Comparison of ENCODE assay signal across 23 cellular contexts in the genomic region with DNA sequence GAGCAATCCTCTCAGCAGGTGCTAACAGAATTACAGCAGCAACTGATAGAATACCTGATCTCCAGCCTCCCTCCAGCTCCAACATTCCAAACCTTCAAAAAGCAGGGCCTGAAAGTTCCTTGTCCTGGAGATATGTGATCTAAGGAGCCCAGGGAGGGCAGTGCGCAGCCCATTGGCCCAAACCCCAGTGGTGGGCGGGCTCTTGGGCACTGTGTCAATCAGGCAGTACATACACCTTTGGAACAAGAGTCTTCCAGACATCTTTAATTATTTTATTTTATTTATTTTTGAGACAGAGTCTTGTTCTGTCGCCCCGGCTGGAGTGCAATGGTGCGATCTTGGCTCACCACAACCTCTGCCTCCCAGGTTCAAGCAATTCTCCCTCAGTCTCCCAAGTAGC. TPM values are rescaled to one million over a fixed set of nuclear protein-coding genes. Genes with fewer than 3 reads are reported as not detected.
DNase-seq lines count a peak whose midpoint lies in the region; ATAC-seq and TF ChIP-seq lines count a peak whose summit lies in the region.
"Had no signal": no experiment of that assay in that cellular context is flagged by ENCODE, and none has a peak within 500 bp of the region (broad histone marks: within the 10 kb centered on the region; RNA-seq: fewer than 3 reads in every experiment).

No MANE protein-coding gene starts in this region.

- TF ChIP-seq EP300 in transverse colon (IDR thresholded peaks at IDR 0.05; ENCODE audit: low read depth): no peak

- peak overlapping the region; percentile 50 to 90 (median 81) for H3K27ac Mint-ChIP-seq in IgD-negative memory B cell
- H3K27ac Mint-ChIP-seq in endodermal cell: no peak overlapping the region
- H3K27ac Mint-ChIP-seq: CD4-positive, CD25-positive, alpha-beta regulatory T cell; T-helper 17 cell had no signal

- H3K36me3 Mint-ChIP-seq in IgD-negative memory B cell: no peaks in the 10 kb centered on the region
- H3K36me3 Mint-ChIP-seq in endodermal cell (ENCODE audit: low read depth): no peaks in the 10 kb centered on the region
- H3K36me3 Mint-ChIP-seq: CD4-positive, CD25-positive, alpha-beta regulatory T cell had no signal

- TF ChIP-seq CTCF in endodermal cell (conservative IDR thresholded peaks at IDR 0.05) (no peak), transverse colon (IDR thresholded peaks at IDR 0.05) (no peak), thyroid gland (IDR thresholded peaks at IDR 0.05) (no peak)

- no peaks in the 10 kb centered on the region for H3K9me3 ChIP-seq in endodermal cell (ENCODE audit: control insufficient read depth, low read length)
- H3K9me3 ChIP-seq in transverse colon: no peaks in the 10 kb centered on the region
- H3K9me3 ChIP-seq in thyroid gland: no peaks in the 10 kb centered on the region
- H3K9me3 ChIP-seq: HAP-1, spleen had no signal

- DNase-seq in Right ventricle myocardium inferior (ENCODE audit: missing footprints) (peak; percentile 28), left cardiac atrium (no peak), endodermal cell (peak; percentile 78), transverse colon (peak; percentile 38), thyroid gland (no peak), Ammon's horn (ENCODE audit: low spot score) (no peak)
- DNase-seq: 8988T; activated CD4-positive, CD25-positive, alpha-beta regulatory T cell treated with anti-CD3 and anti-CD28 coated beads, Interleukin-2, amount 50 U/mL, for 72 hours; anterior cingulate cortex; CD4-positive, CD25-positive, alpha-beta regulatory T cell; cerebellar nuclear complex; DMS79 treated with DMSO at 0.1 percent for 48 hours; hypothalamus; left ventricle myocardium superior; NCI-H2107; NCI-H748 treated with DMSO at 0.1 percent for 48 hours; stimulated activated naive CD4-positive, alpha-beta T cell treated with Interleukin-2 at 50 U/mL for 16 hours; T-helper 17 cell had no signal

- peak overlapping the region; percentile 13 to 85 (median 61) for H3K4me3 Mint-ChIP-seq in IgD-negative memory B cell
- no peak overlapping the region for H3K4me3 Mint-ChIP-seq in endodermal cell
- H3K4me3 Mint-ChIP-seq: CD4-positive, CD25-positive, alpha-beta regulatory T cell; T-helper 17 cell had no signal

- no peak overlapping the region for H3K27ac ChIP-seq in endodermal cell (ENCODE audit: low read depth, low read length)
- H3K27ac ChIP-seq in transverse colon: no peak overlapping the region
- no peak overlapping the region for H3K27ac ChIP-seq in thyroid gland

- H3K4me1 Mint-ChIP-seq in IgD-negative memory B cell (peaks cover 9 to 11% (median 10%) of the 10 kb centered on the region in 3 donors), endodermal cell (no peaks in the 10 kb centered on the region)
- H3K4me1 Mint-ChIP-seq: CD4-positive, CD25-positive, alpha-beta regulatory T cell; T-helper 17 cell had no signal

- no peaks in the 10 kb centered on the region for H3K9me3 Mint-ChIP-seq in IgD-negative memory B cell
- H3K9me3 Mint-ChIP-seq in endodermal cell: peaks cover 15% of the 10 kb centered on the region
- H3K9me3 Mint-ChIP-seq: CD4-positive, CD25-positive, alpha-beta regulatory T cell had no signal

- H3K9ac ChIP-seq in endodermal cell (ENCODE audit: extremely low read depth, low read length, poor library complexity, severe bottlenecking): no peak overlapping the region

- H3K27me3 Mint-ChIP-seq in IgD-negative memory B cell: no peaks in the 10 kb centered on the region
- H3K27me3 Mint-ChIP-seq in endodermal cell (ENCODE audit: insufficient read depth): no peaks in the 10 kb centered on the region
- H3K27me3 Mint-ChIP-seq: T-helper 17 cell had no signal

- H3K27me3 ChIP-seq in endodermal cell (ENCODE audit: control insufficient read depth, insufficient read depth, low read length, poor library complexity, severe bottlenecking) (no peaks in the 10 kb centered on the region), transverse colon (no peaks in the 10 kb centered on the region), thyroid gland (no peaks in the 10 kb centered on the region)
- H3K27me3 ChIP-seq: spleen had no signal

- H3K36me3 ChIP-seq in endodermal cell (ENCODE audit: control insufficient read depth, insufficient read depth, low read length) (no peaks in the 10 kb centered on the region), transverse colon (no peaks in the 10 kb centered on the region), thyroid gland (no peaks in the 10 kb centered on the region)
- H3K36me3 ChIP-seq: HAP-1, spleen had no signal

- no peak overlapping the region for H3K4me3 ChIP-seq in endodermal cell (ENCODE audit: low read length)
- H3K4me3 ChIP-seq in transverse colon: no peak overlapping the region
- H3K4me3 ChIP-seq in thyroid gland (replicated peaks in 1 of 3): no peak overlapping the region
- H3K4me3 ChIP-seq: HAP-1, spleen had no signal

- WGBS in endodermal cell (ENCODE audit: insufficient coverage in 1 of 2, insufficient read length in 1 of 2), 2 experiments: 86 to 90% methylated on average over 3 to 5 of the region's 5 CpGs
- WGBS in transverse colon (ENCODE audit: low coverage in 1 of 2), 2 donors: 86% methylated on average over 5 of the region's 5 CpGs; no CpG with 5 or more reads in 1 of the 2 donors
- 97 to 100% methylated on average over 5 of the region's 5 CpGs for WGBS in thyroid gland, 2 donors

- ATAC-seq in Right ventricle myocardium inferior: no peak
- ATAC-seq in left cardiac atrium: no peak
- no peak for ATAC-seq in GM19035 (IDR thresholded peaks at IDR 0.05; ENCODE audit: unreplicated experiment)
- ATAC-seq: left ventricle myocardium superior had no signal

- no peaks in the 10 kb centered on the region for H3K4me1 ChIP-seq in endodermal cell (ENCODE audit: control insufficient read depth, insufficient read depth, low read length)
- no peaks in the 10 kb centered on the region for H3K4me1 ChIP-seq in transverse colon
- H3K4me1 ChIP-seq in thyroid gland: no peaks in the 10 kb centered on the region
- H3K4me1 ChIP-seq: HAP-1 had no signal

- intact Hi-C loops in Right ventricle myocardium inferior (cut with DNase I) (no loop called here), left cardiac atrium (cut with DNase I) (no loop called here), transverse colon (cut with DNase I; ENCODE audit: low total_unique reads) (no loop called here), thyroid gland (cut with DNase I) (no loop called here)

- in situ Hi-C loops in transverse colon (cut with MboI; ENCODE audit: low pct_ligation_motif_present in 1 of 4, low pct_unique_long_range_greater_than_20kb in 1 of 4, low sequenced_read_pairs in 3 of 4): no loop called here

- TF ChIP-seq POLR2A in transverse colon (IDR thresholded peaks at IDR 0.05) (no peak), thyroid gland (IDR thresholded peaks at IDR 0.05) (no peak)

RNA-seq across cellular contexts. Expression of a gene that starts 24.2 kb away (rescaled TPM):
- total RNA-seq in Right ventricle myocardium inferior (not detected), left cardiac atrium (not detected), endodermal cell (not detected), transverse colon (not detected), thyroid gland (not detected)
- 1.6 TPM for polyA plus RNA-seq in IgD-negative memory B cell
- polyA plus RNA-seq in endodermal cell (2013, experiment 1 of 2): not detected
- not detected for polyA plus RNA-seq in endodermal cell (2013, experiment 2 of 2)
- total RNA-seq: CD4-positive, CD25-positive, alpha-beta regulatory T cell; left ventricle myocardium superior; posterior vena cava; T-helper 17 cell had no signal
- polyA plus RNA-seq: CD4-positive, CD25-positive, alpha-beta regulatory T cell had no signal

RNA-seq across cellular contexts. Expression of a gene that starts 42.7 kb away (rescaled TPM):
- 114 TPM for total RNA-seq in Right ventricle myocardium inferior
- total RNA-seq in left cardiac atrium: 100 to 1,000 TPM; 105 to 113 TPM
- 298 TPM for polyA plus RNA-seq in IgD-negative memory B cell
- 10 to 100 TPM; 21.5 to 40.6 TPM for total RNA-seq in endodermal cell
- polyA plus RNA-seq in endodermal cell (2013, experiment 1 of 2): 51.1 TPM
- polyA plus RNA-seq in endodermal cell (2013, experiment 2 of 2): 39.7 TPM
- 100 to 1,000 TPM in 3 of 4 donors, 10 to 100 TPM in 1; 64.1 to 335 (median 186) TPM for total RNA-seq in transverse colon
- total RNA-seq in thyroid gland: 100 to 1,000 TPM; 212 to 659 (median 321) TPM

Comparison
In these comparisons a context has a peak if more than half of its experiments do, and no peak if none do; other contexts are left out.
1. DNase-seq: peak in Right ventricle myocardium inferior (single experiment), endodermal cell (single experiment) and transverse colon (single experiment); none in left cardiac atrium (single experiment), thyroid gland (0 of 2) and Ammon's horn (single experiment).